In genomic region chr5:112479418-112479817, GRCh38 we compare ENCODE assay signal across 1 cellular context.
TF ChIP-seq lines count a peak whose summit lies in the region.

No MANE protein-coding gene starts in this region.

TF ChIP-seq in H1, 55 proteins besides CTCF, POLR2A, EP300 and RAD21 (continued from another document):
- TF ChIP-seq, protein P1, sequence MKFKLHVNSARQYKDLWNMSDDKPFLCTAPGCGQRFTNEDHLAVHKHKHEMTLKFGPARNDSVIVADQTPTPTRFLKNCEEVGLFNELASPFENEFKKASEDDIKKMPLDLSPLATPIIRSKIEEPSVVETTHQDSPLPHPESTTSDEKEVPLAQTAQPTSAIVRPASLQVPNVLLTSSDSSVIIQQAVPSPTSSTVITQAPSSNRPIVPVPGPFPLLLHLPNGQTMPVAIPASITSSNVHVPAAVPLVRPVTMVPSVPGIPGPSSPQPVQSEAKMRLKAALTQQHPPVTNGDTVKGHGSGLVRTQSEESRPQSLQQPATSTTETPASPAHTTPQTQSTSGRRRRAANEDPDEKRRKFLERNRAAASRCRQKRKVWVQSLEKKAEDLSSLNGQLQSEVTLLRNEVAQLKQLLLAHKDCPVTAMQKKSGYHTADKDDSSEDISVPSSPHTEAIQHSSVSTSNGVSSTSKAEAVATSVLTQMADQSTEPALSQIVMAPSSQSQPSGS (IDR thresholded peaks at IDR 0.05; ENCODE audit: low read length): no peak
- TF ChIP-seq ZNF274 (IDR thresholded peaks at IDR 0.05; ENCODE audit: borderline replicate concordance, extremely low read depth, low read length) (no peak), CTBP2 (IDR thresholded peaks at IDR 0.05; ENCODE audit: borderline replicate concordance, insufficient read depth, insufficient read length, low read length) (no peak), SIN3A (conservative IDR thresholded peaks at IDR 0.05 in 1 of 2, IDR thresholded peaks at IDR 0.05 in 1 of 2; ENCODE audit: low read depth in 1 of 2, low read length in 2 of 2) (no peak)
TF ChIP-seq in H1: peak in this region for 0.
